ENCODE assay signal across 11 cellular contexts in the genomic region with DNA sequence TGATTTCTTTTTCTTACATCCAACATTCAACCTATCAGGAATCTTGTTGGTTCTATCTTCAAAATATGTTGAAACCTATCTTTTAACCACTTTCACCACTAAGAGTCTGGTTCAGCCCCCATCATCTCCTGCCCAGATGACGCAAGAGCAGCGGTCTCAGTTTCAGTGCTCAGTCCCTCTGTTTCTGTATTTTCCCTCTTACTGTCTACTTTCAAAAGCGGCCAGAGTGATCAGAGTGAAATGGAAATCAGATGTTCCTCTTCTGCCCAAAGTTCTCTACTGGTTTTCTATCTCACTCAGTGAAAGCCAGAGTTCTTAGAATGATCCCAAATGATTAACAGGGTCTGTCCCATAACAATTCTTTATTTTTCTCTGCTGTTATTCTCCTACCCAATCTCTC.
A peak's percentile ranks its signal among the peaks of the same experiment; 100 is the strongest.
DNase-seq lines count a peak whose midpoint lies in the region; ATAC-seq and TF ChIP-seq lines count a peak whose summit lies in the region.
"Had no signal": no experiment of that assay in that cellular context is flagged by ENCODE, and none has a peak within 500 bp of the region (broad histone marks: within the 10 kb centered on the region; RNA-seq: fewer than 3 reads in every experiment).

No MANE protein-coding gene starts in this region.

- no peak overlapping the region for H3K4ac ChIP-seq in trophoblast cell (ENCODE audit: low read depth, low read length)

- H3K9ac ChIP-seq in trophoblast cell (ENCODE audit: low read length): no peak overlapping the region

- no peak overlapping the region for H2AFZ ChIP-seq in trophoblast cell (ENCODE audit: insufficient read depth, low read length, poor library complexity)

- peak; percentile 95 for ATAC-seq in GM19351 (IDR thresholded peaks at IDR 0.05; ENCODE audit: unreplicated experiment)
- peak; percentile 93 for ATAC-seq in HG03039 (IDR thresholded peaks at IDR 0.05; ENCODE audit: unreplicated experiment)
- ATAC-seq: HCT116 had no signal

- H3K36me3 Mint-ChIP-seq in nephron progenitor cell (ENCODE audit: low read depth): no peaks in the 10 kb centered on the region
- H3K36me3 Mint-ChIP-seq: CD4-positive, alpha-beta memory T cell had no signal

- no peak overlapping the region for H2AK5ac ChIP-seq in trophoblast cell (ENCODE audit: low read length)

- no CpG with 5 or more reads among the region's 3 CpGs for WGBS in trophoblast cell (ENCODE audit: extremely low coverage, insufficient coverage, insufficient read length)

- no peaks in the 10 kb centered on the region for H3K36me3 ChIP-seq in ascending aorta
- H3K36me3 ChIP-seq in trophoblast cell (ENCODE audit: control insufficient read depth in 1 of 2, insufficient read depth in 2 of 2, low read length in 2 of 2): no peaks in the 10 kb centered on the region

- no peak for TF ChIP-seq CTCF in ascending aorta (IDR thresholded peaks at IDR 0.05)
- no peak for TF ChIP-seq CTCF in nephron progenitor cell (IDR thresholded peaks at IDR 0.05)

- peaks cover 10% of the 10 kb centered on the region for H3K27me3 Mint-ChIP-seq in nephron progenitor cell (ENCODE audit: low read depth, poor library complexity)

- no peaks in the 10 kb centered on the region for H3K4me1 Mint-ChIP-seq in nephron progenitor cell
- H3K4me1 Mint-ChIP-seq: CD4-positive, alpha-beta memory T cell had no signal

- DNase-seq in AML-193 (lab: John Stamatoyannopoulos, UW): peak; percentile 50 to 57
- DNase-seq in SKM-1 treated with dmso at 0.1 percent for 144 hours (lab: John Stamatoyannopoulos, UW; ENCODE audit: unreplicated experiment): peak; percentile 86
- no peak for DNase-seq in ascending aorta (ENCODE audit: low spot score in 2 of 2)
- no peak for DNase-seq in COLO668 (lab: John Stamatoyannopoulos, UW; ENCODE audit: unreplicated experiment)
- no peak for DNase-seq in nephron progenitor cell
- no peak for DNase-seq in trophoblast cell
- DNase-seq: CD4-positive, alpha-beta memory T cell; NK-92 treated with Interleukin-12 subunit alpha and Interleukin-12 subunit beta, amount 100 ng/mL, for 24 hours had no signal

- no peak overlapping the region for H3K4me3 Mint-ChIP-seq in nephron progenitor cell
- H3K4me3 Mint-ChIP-seq: CD4-positive, alpha-beta memory T cell had no signal

- H3K4me1 ChIP-seq in ascending aorta (no peaks in the 10 kb centered on the region), trophoblast cell (ENCODE audit: control insufficient read depth in 1 of 2, insufficient read depth in 2 of 2, low read length in 2 of 2) (no peaks in the 10 kb centered on the region)

- no peak overlapping the region for H4K12ac ChIP-seq in trophoblast cell (ENCODE audit: low read depth, low read length)

- no peak overlapping the region for H2BK5ac ChIP-seq in trophoblast cell (ENCODE audit: low read depth, low read length, poor library complexity)

- H3K4me2 ChIP-seq in trophoblast cell (ENCODE audit: low read length): no peak overlapping the region

- no peak overlapping the region for H2BK12ac ChIP-seq in trophoblast cell (ENCODE audit: low read length)

- no peak overlapping the region for H2BK120ac ChIP-seq in trophoblast cell (ENCODE audit: insufficient read depth, low read length, poor library complexity)

- H3K27me3 ChIP-seq in ascending aorta: no peaks in the 10 kb centered on the region
- no peaks in the 10 kb centered on the region for H3K27me3 ChIP-seq in trophoblast cell (ENCODE audit: insufficient read depth, low read length)

- H4K91ac ChIP-seq in trophoblast cell (ENCODE audit: low read depth, low read length): no peak overlapping the region

- no peak overlapping the region for H3K14ac ChIP-seq in trophoblast cell (ENCODE audit: low read length)

- no peaks in the 10 kb centered on the region for H3K79me1 ChIP-seq in trophoblast cell (ENCODE audit: low read length)

- H3K79me2 ChIP-seq in trophoblast cell (ENCODE audit: control insufficient read depth, insufficient read depth, low read length, poor library complexity): no peaks in the 10 kb centered on the region

- no peaks in the 10 kb centered on the region for H3K9me3 ChIP-seq in ascending aorta
- H3K9me3 ChIP-seq in trophoblast cell (ENCODE audit: insufficient read depth, low read depth, low read length): no peaks in the 10 kb centered on the region

- no peak overlapping the region for H3K4me3 ChIP-seq in ascending aorta
- H3K4me3 ChIP-seq in trophoblast cell (ENCODE audit: low read depth, low read length): no peak overlapping the region

- intact Hi-C loops in ascending aorta (cut with DNase I): no loop called here

- no peak overlapping the region for H3K27ac Mint-ChIP-seq in nephron progenitor cell

- no peak overlapping the region for H3K27ac ChIP-seq in ascending aorta
- H3K27ac ChIP-seq in trophoblast cell (ENCODE audit: low read depth, low read length): no peak overlapping the region

- H3K23ac ChIP-seq in trophoblast cell (ENCODE audit: low read length): no peak overlapping the region

- no peaks in the 10 kb centered on the region for H3K9me3 Mint-ChIP-seq in nephron progenitor cell
- H3K9me3 Mint-ChIP-seq: CD4-positive, alpha-beta memory T cell had no signal

- H4K8ac ChIP-seq in trophoblast cell (ENCODE audit: low read depth, low read length): no peak overlapping the region

- no peak overlapping the region for H3K18ac ChIP-seq in trophoblast cell (ENCODE audit: low read length)

Comparison
In these comparisons a context has a peak if more than half of its experiments do, and no peak if none do; other contexts are left out.
1. DNase-seq: peak in AML-193 (2 of 2) and SKM-1 treated with dmso at 0.1 percent for 144 hours (single experiment); none in ascending aorta (0 of 2), COLO668 (single experiment), nephron progenitor cell (single experiment) and trophoblast cell (0 of 2).